In the genomic region with DNA sequence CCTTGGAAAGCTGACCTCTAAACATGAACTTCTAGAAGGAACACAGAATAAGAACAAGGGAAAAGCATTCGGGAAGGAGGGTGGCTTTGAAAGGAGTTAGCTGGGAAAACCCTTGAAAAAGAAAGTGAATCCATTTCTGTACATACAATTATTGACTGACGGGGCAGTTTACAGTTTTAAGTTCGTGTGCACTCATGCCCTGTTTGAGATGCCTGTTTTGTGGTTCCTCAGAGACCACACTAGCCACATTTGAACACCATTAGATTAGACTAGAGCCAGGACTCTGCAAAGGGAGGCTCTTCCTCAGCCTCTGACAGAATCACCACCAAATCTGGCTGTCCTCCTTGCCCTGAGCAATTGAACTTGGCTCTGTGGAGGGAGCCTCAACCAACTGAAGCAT, we compare ENCODE assay signal across 16 cellular contexts.
DNase-seq lines count a peak whose midpoint lies in the region; ATAC-seq and TF ChIP-seq lines count a peak whose summit lies in the region.
"Had no signal": no experiment of that assay in that cellular context is flagged by ENCODE, and none has a peak within 500 bp of the region (broad histone marks: within the 10 kb centered on the region; RNA-seq: fewer than 3 reads in every experiment).

No MANE protein-coding gene starts in this region.

- 0 out of 2 replicates have a peak overlapping the region, but pooled peaks have one; percentile 4 for H2AFZ ChIP-seq in GM23338

- ATAC-seq in GM23338 (no peak), foreskin keratinocyte (peak; percentile 10)
- ATAC-seq: activated T-cell treated with anti-CD3 and anti-CD28 coated beads, Interleukin-2, amount 50 U/mL, for 4 hours had no signal

- H3K27me3 Mint-ChIP-seq in GM23338 (ENCODE audit: insufficient read depth, low read depth, poor library complexity) = no peaks in the 10 kb centered on the region

- intact Hi-C loops in spleen (cut with DNase I; ENCODE audit: low total_unique reads) = no loop called here

- no peak overlapping the region for H3K4me3 Mint-ChIP-seq in GM23338
- H3K4me3 Mint-ChIP-seq: activated naive CD8-positive, alpha-beta T cell; activated T-cell treated with anti-CD3 and anti-CD28 coated beads, Interleukin-2, amount 50 U/mL, for 4 hours had no signal

- H3F3A ChIP-seq in GM23338 (replicated peaks; ENCODE audit: low read depth) = no peaks in the 10 kb centered on the region

- H3K36me3 Mint-ChIP-seq in GM23338 (ENCODE audit: low read depth) = no peaks in the 10 kb centered on the region
- H3K36me3 Mint-ChIP-seq: activated naive CD8-positive, alpha-beta T cell had no signal

- H3K27me3 ChIP-seq in GM23338 (ENCODE audit: insufficient read depth) = no peaks in the 10 kb centered on the region
- no peaks in the 10 kb centered on the region for H3K27me3 ChIP-seq in Peyer's patch
- H3K27me3 ChIP-seq in foreskin keratinocyte = no peaks in the 10 kb centered on the region
- H3K27me3 ChIP-seq in rectal smooth muscle tissue (ENCODE audit: control insufficient read depth, insufficient read depth, low read length) = no peaks in the 10 kb centered on the region
- no peaks in the 10 kb centered on the region for H3K27me3 ChIP-seq in spleen (replicated peaks in 1 of 7)

- H3K36me3 ChIP-seq in GM23338 (ENCODE audit: insufficient read depth) = no peaks in the 10 kb centered on the region
- no peaks in the 10 kb centered on the region for H3K36me3 ChIP-seq in Peyer's patch
- no peaks in the 10 kb centered on the region for H3K36me3 ChIP-seq in rectal smooth muscle tissue (ENCODE audit: control insufficient read depth, insufficient read depth, low read length)
- no peaks in the 10 kb centered on the region for H3K36me3 ChIP-seq in spleen

- WGBS in spleen, 5 donors = 38 to 50% (median 46%) methylated on average over 3 of the region's 3 CpGs

- H3K4me1 ChIP-seq in GM23338 (ENCODE audit: insufficient read depth) (peaks cover 48% of the 10 kb centered on the region), Peyer's patch (peaks cover 0 to 6% (median 0%) of the 10 kb centered on the region in 4 donors), foreskin keratinocyte (peaks cover 26% of the 10 kb centered on the region), rectal smooth muscle tissue (ENCODE audit: control insufficient read depth, insufficient read depth, low read length) (no peaks in the 10 kb centered on the region), spleen (peaks cover 0 to 6% (median 0%) of the 10 kb centered on the region in 6 donors)

- H3K9me2 ChIP-seq in GM23338 (ENCODE audit: insufficient read depth) = no peaks in the 10 kb centered on the region
- H3K9me2 ChIP-seq: SK-N-SH had no signal

- TF ChIP-seq POLR2A in Peyer's patch (IDR thresholded peaks at IDR 0.05) (no peak), spleen (IDR thresholded peaks at IDR 0.05) (no peak)

- no peak overlapping the region for H3K9ac ChIP-seq in rectal smooth muscle tissue (ENCODE audit: low read length)
- H3K9ac ChIP-seq: SK-N-SH had no signal

- H3K4me3 ChIP-seq in GM23338 (no peak overlapping the region), Peyer's patch (peak overlapping the region in 3 of 4 donors; percentile 1 to 40 (median 34)), rectal smooth muscle tissue (ENCODE audit: low read length) (peak overlapping the region; percentile 57), spleen (no peak overlapping the region)

- H3K9me3 Mint-ChIP-seq in GM23338 = no peaks in the 10 kb centered on the region
- H3K9me3 Mint-ChIP-seq: activated T-cell treated with anti-CD3 and anti-CD28 coated beads, Interleukin-2, amount 50 U/mL, for 4 hours had no signal

- DNase-seq in GM23338 (ENCODE audit: low spot score) (no peak), Peyer's patch (no peak), foreskin keratinocyte (no peak), spleen (no peak), LoVo (ENCODE audit: low spot score) (no peak), GOT3 (lab: John Stamatoyannopoulos, UW) (no peak)
- no peak for DNase-seq in activated CD8-positive, alpha-beta memory T cell treated with anti-CD3 and anti-CD28 coated beads, Interleukin-2, amount 50 U/mL, for 4 hours
- DNase-seq: activated CD4-positive, alpha-beta T cell treated with anti-CD3 and anti-CD28 coated beads, Interleukin-2, amount 50 U/mL, for 1 hour; activated T-cell treated with anti-CD3 and anti-CD28 coated beads, Interleukin-2, amount 50 U/mL, for 4 hours; effector CD4-positive, alpha-beta T cell; NCI-H187; NCI-H446 treated with DMSO at 0.1 percent for 48 hours; SK-N-SH; stimulated activated naive CD4-positive, alpha-beta T cell treated with Interleukin-2 at 50 U/mL for 16 hours had no signal

- H3K27ac Mint-ChIP-seq in GM23338 = peak overlapping the region; percentile 68; the same call in 1 of the 2 replicates
- H3K27ac Mint-ChIP-seq: activated naive CD8-positive, alpha-beta T cell had no signal

- no peaks in the 10 kb centered on the region for H3K79me2 ChIP-seq in GM23338 (replicated peaks; ENCODE audit: insufficient read depth)

- TF ChIP-seq CTCF in GM23338 (conservative IDR thresholded peaks at IDR 0.05; ENCODE audit: low read depth in 2 of 2) = no peak
- TF ChIP-seq CTCF in Peyer's patch (IDR thresholded peaks at IDR 0.05) = no peak
- no peak for TF ChIP-seq CTCF in foreskin keratinocyte (conservative IDR thresholded peaks at IDR 0.05)
- TF ChIP-seq CTCF in spleen (IDR thresholded peaks at IDR 0.05 in 8 of 11, conservative IDR thresholded peaks at IDR 0.05 in 3 of 11) = no peak

- H3K4me1 Mint-ChIP-seq in GM23338 = peaks cover 42% of the 10 kb centered on the region

- H3K27ac ChIP-seq in GM23338 (ENCODE audit: low read depth) (no peak overlapping the region), Peyer's patch (no peak overlapping the region), foreskin keratinocyte (no peak overlapping the region), rectal smooth muscle tissue (ENCODE audit: low read depth, low read length) (no peak overlapping the region), spleen (no peak overlapping the region)

- no peak overlapping the region for H3K4me2 ChIP-seq in GM23338
- H3K4me2 ChIP-seq: SK-N-SH had no signal

- no peaks in the 10 kb centered on the region for H4K20me1 ChIP-seq in GM23338 (replicated peaks; ENCODE audit: insufficient read depth)

- H3K9me3 ChIP-seq in Peyer's patch (no peaks in the 10 kb centered on the region), spleen (no peaks in the 10 kb centered on the region)
- H3K9me3 ChIP-seq: SK-N-SH had no signal

TF ChIP-seq in GM23338, 12 proteins besides CTCF, POLR2A, EP300 and RAD21:
- TF ChIP-seq JUNB (IDR thresholded peaks at IDR 0.05; ENCODE audit: unreplicated experiment) (no peak), EZH2 (IDR thresholded peaks at IDR 0.05; ENCODE audit: low read depth, unreplicated experiment) (no peak), CREB1 (CRISPR knock-in tag; IDR thresholded peaks at IDR 0.05; ENCODE audit: low read depth) (no peak)
- TF ChIP-seq, protein P1, sequence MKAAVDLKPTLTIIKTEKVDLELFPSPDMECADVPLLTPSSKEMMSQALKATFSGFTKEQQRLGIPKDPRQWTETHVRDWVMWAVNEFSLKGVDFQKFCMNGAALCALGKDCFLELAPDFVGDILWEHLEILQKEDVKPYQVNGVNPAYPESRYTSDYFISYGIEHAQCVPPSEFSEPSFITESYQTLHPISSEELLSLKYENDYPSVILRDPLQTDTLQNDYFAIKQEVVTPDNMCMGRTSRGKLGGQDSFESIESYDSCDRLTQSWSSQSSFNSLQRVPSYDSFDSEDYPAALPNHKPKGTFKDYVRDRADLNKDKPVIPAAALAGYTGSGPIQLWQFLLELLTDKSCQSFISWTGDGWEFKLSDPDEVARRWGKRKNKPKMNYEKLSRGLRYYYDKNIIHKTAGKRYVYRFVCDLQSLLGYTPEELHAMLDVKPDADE (IDR thresholded peaks at IDR 0.05) = no peak
TF ChIP-seq in GM23338: peak in this region for 0.

Comparison
In these comparisons a context has a peak if more than half of its experiments do, and no peak if none do; other contexts are left out.
1. H3K4me3 ChIP-seq: peak in Peyer's patch (3 of 4) and rectal smooth muscle tissue (single experiment); none in GM23338 (single experiment) and spleen (0 of 8).